In genomic region chr1:247517795-247518612, GRCh38 we compare ENCODE assay signal across 21 cellular contexts. TPM values are rescaled to one million over a fixed set of nuclear protein-coding genes. Genes with fewer than 3 reads are reported as not detected.
DNase-seq lines count a peak whose midpoint lies in the region; ATAC-seq and TF ChIP-seq lines count a peak whose summit lies in the region.
"Had no signal": no experiment of that assay in that cellular context is flagged by ENCODE, and none has a peak within 500 bp of the region (broad histone marks: within the 10 kb centered on the region; RNA-seq: fewer than 3 reads in every experiment).

No MANE protein-coding gene starts in this region.

- CTCF ChIA-PET in activated CD4-positive, alpha-beta memory T cell treated with anti-CD3 and anti-CD28 coated beads for 36 hours (lab: Charles Lee) = no interaction called here
- CTCF ChIA-PET in activated CD4-positive, alpha-beta memory T cell treated with anti-CD3 and anti-CD28 coated beads, Interleukin-2, amount 10 ng/mL, durations not matched to agents 7 days and 5 days (lab: Charles Lee) = no interaction called here

- H4K20me1 ChIP-seq in H9 (ENCODE audit: control insufficient read depth, insufficient read depth, insufficient read length) = no peaks in the 10 kb centered on the region

- H3K36me3 Mint-ChIP-seq in activated CD4-positive, alpha-beta memory T cell treated with anti-CD3 and anti-CD28 coated beads for 36 hours = peaks cover 6% of the 10 kb centered on the region
- no peaks in the 10 kb centered on the region for H3K36me3 Mint-ChIP-seq in activated CD4-positive, alpha-beta memory T cell treated with anti-CD3 and anti-CD28 coated beads, Interleukin-2, amount 10 ng/mL, durations not matched to agents 7 days and 5 days (ENCODE audit: low read depth)
- H3K36me3 Mint-ChIP-seq in H9 (ENCODE audit: insufficient read depth in 1 of 3, low read depth in 3 of 3) (peaks cover 3 to 6% (median 5%) of the 10 kb centered on the region in 3 experiments; a peak in 5 of 7 replicates), immature natural killer cell (peaks cover 0 to 3% (median 0%) of the 10 kb centered on the region in 3 donors)

- no peak overlapping the region for H2BK15ac ChIP-seq in H9 (ENCODE audit: low read depth, low read length)

- H2AK5ac ChIP-seq in H9 (ENCODE audit: insufficient read length, low read length) = no peak overlapping the region

- H3K23me2 ChIP-seq in H9 (ENCODE audit: insufficient read length, low read depth, low read length, poor library complexity, severe bottlenecking) = no peaks in the 10 kb centered on the region

- no peaks in the 10 kb centered on the region for H3K79me1 ChIP-seq in H9 (ENCODE audit: insufficient read depth, low read depth, low read length, poor library complexity, severe bottlenecking)

- no peaks in the 10 kb centered on the region for H3K4me1 ChIP-seq in H9 (ENCODE audit: insufficient read depth, low read length)
- H3K4me1 ChIP-seq: HAP-1, uterus had no signal

- H3K23ac ChIP-seq in H9 (ENCODE audit: insufficient read length, low read depth, low read length) = no peak overlapping the region

- H4K91ac ChIP-seq in H9 (ENCODE audit: insufficient read length, low read depth, low read length) = no peak overlapping the region

- no peak overlapping the region for H2BK120ac ChIP-seq in H9 (ENCODE audit: low read depth, low read length, poor library complexity, severe bottlenecking)

- H4K5ac ChIP-seq in H9 (ENCODE audit: insufficient read length, low read depth, low read length) = no peak overlapping the region

- H3K4me1 Mint-ChIP-seq in activated CD4-positive, alpha-beta memory T cell treated with anti-CD3 and anti-CD28 coated beads for 36 hours (ENCODE audit: low read depth) = no peaks in the 10 kb centered on the region
- no peaks in the 10 kb centered on the region for H3K4me1 Mint-ChIP-seq in activated CD4-positive, alpha-beta memory T cell treated with anti-CD3 and anti-CD28 coated beads, Interleukin-2, amount 10 ng/mL, durations not matched to agents 7 days and 5 days
- H3K4me1 Mint-ChIP-seq in H9 (no peaks in the 10 kb centered on the region), immature natural killer cell (peaks cover 4 to 14% of the 10 kb centered on the region in 2 donors)

- H3K79me2 ChIP-seq in H9 (ENCODE audit: insufficient read depth, low read length) = no peaks in the 10 kb centered on the region

- H2BK20ac ChIP-seq in H9 (ENCODE audit: low read depth, low read length, poor library complexity, severe bottlenecking) = no peak overlapping the region

- no peak for TF ChIP-seq CTCF in H9 (conservative IDR thresholded peaks at IDR 0.05)

- no peak overlapping the region for H3K14ac ChIP-seq in H9 (ENCODE audit: insufficient read depth, low read length)

- peaks cover 1% of the 10 kb centered on the region for H3K9me3 Mint-ChIP-seq in activated CD4-positive, alpha-beta memory T cell treated with anti-CD3 and anti-CD28 coated beads for 36 hours
- peaks cover under 1% of the 10 kb centered on the region for H3K9me3 Mint-ChIP-seq in activated CD4-positive, alpha-beta memory T cell treated with anti-CD3 and anti-CD28 coated beads, Interleukin-2, amount 10 ng/mL, durations not matched to agents 7 days and 5 days
- H3K9me3 Mint-ChIP-seq in H9 (peaks cover 21 to 24% of the 10 kb centered on the region in 2 experiments), immature natural killer cell (peaks cover 0 to 5% (median 2%) of the 10 kb centered on the region in 6 donors)

- no peak overlapping the region for H3K56ac ChIP-seq in H9 (ENCODE audit: insufficient read length, low read depth, low read length)

- no peak overlapping the region for H3K4me2 ChIP-seq in H9 (ENCODE audit: insufficient read depth, insufficient read length, low read length)

- DNase-seq in activated CD4-positive, alpha-beta memory T cell treated with anti-CD3 and anti-CD28 coated beads for 36 hours = peak; percentile 17
- no peak for DNase-seq in activated CD4-positive, alpha-beta memory T cell treated with anti-CD3 and anti-CD28 coated beads, Interleukin-2, amount 10 ng/mL, durations not matched to agents 7 days and 5 days
- peak; percentile 31 for DNase-seq in H9
- peak in 2 of 3 donors; percentile 31 to 36 for DNase-seq in immature natural killer cell
- peak; percentile 11 for DNase-seq in stimulated activated CD4-positive, alpha-beta T cell treated with anti-CD3 and anti-CD28 coated beads, Interleukin-1b, Interleukin-23, amount 100 ng/mL, for 48 hours
- DNase-seq: activated naive CD4-positive, alpha-beta T cell treated with anti-CD3 and anti-CD28 coated beads, Interleukin-2, amount 50 U/mL, for 16 hours; effector CD4-positive, alpha-beta T cell; hippocampal formation; NCI-H2029; NCI-H526 treated with DMSO at 0.1 percent for 48 hours; uterus had no signal

- H3K9ac ChIP-seq in H9 (ENCODE audit: extremely low read depth, insufficient read length, low read length) = no peak overlapping the region

- H3T11ph ChIP-seq in H9 (ENCODE audit: low read length) = no peak overlapping the region

- H3K27ac ChIP-seq in H9 (ENCODE audit: insufficient read length, low read depth, low read length) = no peak overlapping the region
- H3K27ac ChIP-seq: uterus had no signal

- no peak overlapping the region for H2BK5ac ChIP-seq in H9 (ENCODE audit: insufficient read length, low read length)

- H4K8ac ChIP-seq in H9 (replicated peaks; ENCODE audit: insufficient read length, low read depth, low read length) = no peak overlapping the region

- no peak overlapping the region for H3K18ac ChIP-seq in H9 (ENCODE audit: insufficient read length, low read depth, low read length)

- no CpG with 5 or more reads among the region's 72 CpGs for WGBS in H9 (ENCODE audit: extremely low coverage, insufficient read length, low lambda C conversion rate)

- H2BK12ac ChIP-seq in H9 (ENCODE audit: insufficient read length, low read depth, low read length) = no peak overlapping the region

- no peaks in the 10 kb centered on the region for H3K9me3 ChIP-seq in H9 (ENCODE audit: control insufficient read depth, low read depth, low read length)
- H3K9me3 ChIP-seq: HAP-1, uterus had no signal

- POLR2A ChIA-PET in activated CD4-positive, alpha-beta memory T cell treated with anti-CD3 and anti-CD28 coated beads for 36 hours (lab: Charles Lee) = no interaction called here
- POLR2A ChIA-PET in activated CD4-positive, alpha-beta memory T cell treated with anti-CD3 and anti-CD28 coated beads, Interleukin-2, amount 10 ng/mL, durations not matched to agents 7 days and 5 days (lab: Charles Lee) = no interaction called here

- no peak overlapping the region for H2AFZ ChIP-seq in H9 (ENCODE audit: low read length)

- peak overlapping the region; percentile 39 for H3K4me3 Mint-ChIP-seq in activated CD4-positive, alpha-beta memory T cell treated with anti-CD3 and anti-CD28 coated beads for 36 hours
- no peak overlapping the region for H3K4me3 Mint-ChIP-seq in activated CD4-positive, alpha-beta memory T cell treated with anti-CD3 and anti-CD28 coated beads, Interleukin-2, amount 10 ng/mL, durations not matched to agents 7 days and 5 days
- H3K4me3 Mint-ChIP-seq in H9 (no peak overlapping the region), immature natural killer cell (peak overlapping the region in 3 of 5 donors; percentile 59 to 67 (median 60))

- ATAC-seq in HG03565 (IDR thresholded peaks at IDR 0.05; ENCODE audit: unreplicated experiment) (no peak), HG02642 (IDR thresholded peaks at IDR 0.05; ENCODE audit: poor library complexity, unreplicated experiment) (no peak), HG03442 (IDR thresholded peaks at IDR 0.05; ENCODE audit: unreplicated experiment) (no peak)
- ATAC-seq: HepG2, Panc1 had no signal

- intact Hi-C loops in activated CD4-positive, alpha-beta memory T cell treated with anti-CD3 and anti-CD28 coated beads for 36 hours (cut with micrococcal nuclease) = no loop called here

- no peak overlapping the region for H3K4ac ChIP-seq in H9 (ENCODE audit: low read depth, low read length)

- H3K27ac Mint-ChIP-seq in activated CD4-positive, alpha-beta memory T cell treated with anti-CD3 and anti-CD28 coated beads for 36 hours = no peak overlapping the region
- H3K27ac Mint-ChIP-seq in activated CD4-positive, alpha-beta memory T cell treated with anti-CD3 and anti-CD28 coated beads, Interleukin-2, amount 10 ng/mL, durations not matched to agents 7 days and 5 days = no peak overlapping the region
- H3K27ac Mint-ChIP-seq in H9 (no peak overlapping the region), immature natural killer cell (peak overlapping the region in 1 of 6 donors; percentile 46)

- peaks cover 26% of the 10 kb centered on the region for H3K27me3 Mint-ChIP-seq in activated CD4-positive, alpha-beta memory T cell treated with anti-CD3 and anti-CD28 coated beads for 36 hours
- H3K27me3 Mint-ChIP-seq in activated CD4-positive, alpha-beta memory T cell treated with anti-CD3 and anti-CD28 coated beads, Interleukin-2, amount 10 ng/mL, durations not matched to agents 7 days and 5 days = peaks cover 2% of the 10 kb centered on the region
- no peaks in the 10 kb centered on the region for H3K27me3 Mint-ChIP-seq in H9 (ENCODE audit: low read depth)
- peaks cover 0 to 3% (median 0%) of the 10 kb centered on the region in 3 donors for H3K27me3 Mint-ChIP-seq in immature natural killer cell (ENCODE audit: low read depth in 3 of 3)

- no peaks in the 10 kb centered on the region for H3K27me3 ChIP-seq in H9 (ENCODE audit: insufficient read depth, low read length)
- H3K27me3 ChIP-seq: uterus had no signal

RNA-seq across cellular contexts. Expression of gene OR2C3, which starts 18.2 kb away (rescaled TPM):
- total RNA-seq in activated CD4-positive, alpha-beta memory T cell treated with anti-CD3 and anti-CD28 coated beads for 36 hours = not detected
- not detected for total RNA-seq in activated CD4-positive, alpha-beta memory T cell treated with anti-CD3 and anti-CD28 coated beads, Interleukin-2, amount 10 ng/mL, durations not matched to agents 7 days and 5 days
- not detected in 2 replicates for total RNA-seq in H9 (2021)
- polyA plus RNA-seq in immature natural killer cell = not detected
- total RNA-seq: bronchial epithelial cell, fibroblast of lung, HepG2, lower leg skin had no signal
- polyA plus RNA-seq: fibroblast of lung, HepG2, neural cell had no signal

RNA-seq across cellular contexts. Expression of gene GCSAML, which starts 30.9 kb away (rescaled TPM):
- total RNA-seq in activated CD4-positive, alpha-beta memory T cell treated with anti-CD3 and anti-CD28 coated beads for 36 hours = not detected
- total RNA-seq in activated CD4-positive, alpha-beta memory T cell treated with anti-CD3 and anti-CD28 coated beads, Interleukin-2, amount 10 ng/mL, durations not matched to agents 7 days and 5 days = not detected
- not detected in 2 replicates for total RNA-seq in H9 (2021)
- under 1 TPM in 2 of 3 donors, not detected in 1; 0.07 to 0.32 TPM for polyA plus RNA-seq in immature natural killer cell
- total RNA-seq: bronchial epithelial cell, fibroblast of lung, HepG2 had no signal
- polyA plus RNA-seq: fibroblast of lung, HepG2, neural cell had no signal

Comparison
In these comparisons a context has a peak if more than half of its experiments do, and no peak if none do; other contexts are left out.
1. H3K4me3 Mint-ChIP-seq: peak in activated CD4-positive, alpha-beta memory T cell treated with anti-CD3 and anti-CD28 coated beads for 36 hours (single experiment) and immature natural killer cell (3 of 5); none in activated CD4-positive, alpha-beta memory T cell treated with anti-CD3 and anti-CD28 coated beads, Interleukin-2, amount 10 ng/mL, durations not matched to agents 7 days and 5 days (single experiment) and H9 (0 of 2).